In genomic region chr7:155591055-155591750, GRCh38 we compare ENCODE assay signal across 11 cellular contexts. TPM values are rescaled to one million over a fixed set of nuclear protein-coding genes. Genes with fewer than 3 reads are reported as not detected.
DNase-seq lines count a peak whose midpoint lies in the region; TF ChIP-seq lines count a peak whose summit lies in the region.
"Had no signal": no experiment of that assay in that cellular context is flagged by ENCODE, and none has a peak within 500 bp of the region (broad histone marks: within the 10 kb centered on the region; RNA-seq: fewer than 3 reads in every experiment).

No MANE protein-coding gene starts in this region.

- no peak overlapping the region for H3K4ac ChIP-seq in neuronal stem cell (ENCODE audit: low read length)

- no peak overlapping the region for H2BK15ac ChIP-seq in neuronal stem cell (ENCODE audit: low read length)

- H3K27me3 ChIP-seq in colonic mucosa: no peaks in the 10 kb centered on the region
- H3K27me3 ChIP-seq in neuronal stem cell (ENCODE audit: control insufficient read depth in 3 of 3, insufficient read depth in 3 of 3, low read depth in 1 of 3, low read length in 3 of 3): no peaks in the 10 kb centered on the region
- H3K27me3 ChIP-seq in BE2C: no peaks in the 10 kb centered on the region
- H3K27me3 ChIP-seq: vagina had no signal

- no peak overlapping the region for H3K14ac ChIP-seq in neuronal stem cell (ENCODE audit: low read length)

- H3K9ac ChIP-seq in colonic mucosa (ENCODE audit: low read depth in 2 of 2, low read length in 2 of 2) (no peak overlapping the region), neuronal stem cell (ENCODE audit: low read depth, low read length, poor library complexity) (peak overlapping the region; percentile 33)

- H2BK12ac ChIP-seq in neuronal stem cell (ENCODE audit: low read length): no peak overlapping the region

- no CpG with 5 or more reads among the region's 14 CpGs for WGBS in neuronal stem cell (ENCODE audit: extremely low coverage in 2 of 2, insufficient read length in 2 of 2, insufficient replicate concordance in 1 of 2), 2 donors

- H3K79me1 ChIP-seq in neuronal stem cell (ENCODE audit: low read depth, low read length): no peaks in the 10 kb centered on the region

- H3K9me3 ChIP-seq in colonic mucosa (no peaks in the 10 kb centered on the region), neuronal stem cell (replicated peaks in 1 of 2; ENCODE audit: control insufficient read depth in 2 of 2, insufficient read depth in 1 of 2, low read depth in 1 of 2, low read length in 2 of 2) (peaks cover 0 to 10% of the 10 kb centered on the region in 2 donors), BE2C (no peaks in the 10 kb centered on the region)
- H3K9me3 ChIP-seq: vagina had no signal

- H2AFZ ChIP-seq in neuronal stem cell (ENCODE audit: low read length): peak overlapping the region; percentile 82

- H2BK5ac ChIP-seq in neuronal stem cell (ENCODE audit: low read length): peak overlapping the region; percentile 3

- no peak overlapping the region for H4K91ac ChIP-seq in neuronal stem cell (ENCODE audit: low read depth, low read length, poor library complexity)

- H3K23ac ChIP-seq in neuronal stem cell (ENCODE audit: low read depth, low read length, poor library complexity): no peak overlapping the region

- H2AK5ac ChIP-seq in neuronal stem cell (ENCODE audit: low read depth, low read length): peak overlapping the region; percentile 14

- no peak overlapping the region for H3K4me2 ChIP-seq in neuronal stem cell (ENCODE audit: insufficient read depth, low read length, poor library complexity, severe bottlenecking)

- intact Hi-C loops in colonic mucosa (cut with DNase I): loop anchor here (10.0 kb wide), 1 partner anchor 174 kb away; no protein-coding TSS in a partner anchor

- peak overlapping the region; percentile 15 for H3K18ac ChIP-seq in neuronal stem cell (ENCODE audit: low read length)

- no peak overlapping the region for H4K8ac ChIP-seq in neuronal stem cell (ENCODE audit: low read depth, low read length)

- H3K4me1 ChIP-seq in colonic mucosa (no peaks in the 10 kb centered on the region), neuronal stem cell (ENCODE audit: control insufficient read depth in 2 of 2, insufficient read depth in 1 of 2, low read depth in 1 of 2, low read length in 2 of 2) (peaks cover 11 to 16% of the 10 kb centered on the region in 2 donors), BE2C (peaks cover 19% of the 10 kb centered on the region)
- H3K4me1 ChIP-seq: vagina had no signal

- peak overlapping the region; percentile 30 for H3K4me3 ChIP-seq in NB4 (ENCODE audit: low read depth, low read length)
- no peak overlapping the region for H3K4me3 ChIP-seq in colonic mucosa
- no peak overlapping the region for H3K4me3 ChIP-seq in neuronal stem cell (ENCODE audit: low read length in 2 of 2)
- H3K4me3 ChIP-seq in BE2C (ENCODE audit: low read depth, low read length): no peak overlapping the region
- H3K4me3 ChIP-seq: vagina had no signal

- H3K27ac ChIP-seq in colonic mucosa (no peak overlapping the region), neuronal stem cell (replicated peaks; ENCODE audit: low read length) (no peak overlapping the region)
- H3K27ac ChIP-seq: vagina had no signal

- DNase-seq in H4 (ENCODE audit: low spot score): peak; percentile 63
- DNase-seq in NB4 (ENCODE audit: low read depth): peak; percentile 75
- peak; percentile 63 for DNase-seq in colonic mucosa
- DNase-seq in neuronal stem cell (ENCODE audit: low spot score): no peak
- no peak for DNase-seq in BE2C
- DNase-seq in AML-193 (lab: John Stamatoyannopoulos, UW): no peak
- DNase-seq in nucleus accumbens (lab: John Stamatoyannopoulos, UW): no peak
- DNase-seq: activated naive CD4-positive, alpha-beta T cell treated with Interleukin-2 at 50 U/mL for 16 hours; CD8-positive, alpha-beta memory T cell; stimulated activated CD4-positive, alpha-beta T cell treated with anti-CD3 and anti-CD28 coated beads, Interleukin-4, amount 100 ng/mL, for 1 hour had no signal

- no peak for TF ChIP-seq CTCF in NB4 (IDR thresholded peaks at IDR 0.05; ENCODE audit: low read depth, low read length)
- TF ChIP-seq CTCF in colonic mucosa (IDR thresholded peaks at IDR 0.05): no peak
- no peak for TF ChIP-seq CTCF in BE2C (IDR thresholded peaks at IDR 0.05; ENCODE audit: low read depth, low read length)

- TF ChIP-seq POLR2A in NB4 (IDR thresholded peaks at IDR 0.05; ENCODE audit: extremely low read depth, insufficient read length): no peak

- H2BK120ac ChIP-seq in neuronal stem cell (ENCODE audit: low read depth, low read length): no peak overlapping the region

- H3K36me3 ChIP-seq in colonic mucosa: no peaks in the 10 kb centered on the region
- no peaks in the 10 kb centered on the region for H3K36me3 ChIP-seq in neuronal stem cell (replicated peaks in 1 of 2; ENCODE audit: control insufficient read depth in 2 of 2, insufficient read depth in 2 of 2, low read length in 2 of 2)
- no peaks in the 10 kb centered on the region for H3K36me3 ChIP-seq in BE2C
- H3K36me3 ChIP-seq: vagina had no signal

RNA-seq across cellular contexts. Expression of gene CNPY1, which starts 44.8 kb away (rescaled TPM):
- 0.08 TPM in 1 of 2 replicates, not detected in the other for total RNA-seq in H4 (2014; rRNA removed; shearing (Covaris generic))
- not detected for total RNA-seq in colonic mucosa
- polyA plus RNA-seq in neuronal stem cell (2013, experiment 1 of 2): not detected
- polyA plus RNA-seq in neuronal stem cell (2013, experiment 2 of 2): not detected
- polyA plus RNA-seq in BE2C (2012; ENCODE audit: insufficient read depth, insufficient read length, low read depth): not detected
- total RNA-seq: CD8-positive, alpha-beta memory T cell; vagina had no signal
- polyA plus RNA-seq: CD8-positive, alpha-beta memory T cell had no signal

RNA-seq across cellular contexts. Expression of gene RBM33, which starts 53.3 kb away (rescaled TPM):
- 6.8 and 10.6 TPM in 2 replicates for total RNA-seq in H4 (2014; rRNA removed; shearing (Covaris generic))
- total RNA-seq in colonic mucosa: 10 to 100 TPM; 56.9 to 60.2 TPM
- polyA plus RNA-seq in neuronal stem cell (2013, experiment 1 of 2): 39.8 TPM
- polyA plus RNA-seq in neuronal stem cell (2013, experiment 2 of 2): 40.0 TPM
- polyA plus RNA-seq in BE2C (2012; ENCODE audit: insufficient read depth, insufficient read length, low read depth): 39.0 TPM

Comparison
In these comparisons a context has a peak if more than half of its experiments do, and no peak if none do; other contexts are left out.
1. DNase-seq: peak in H4 (single experiment), NB4 (single experiment) and colonic mucosa (single experiment); none in neuronal stem cell (single experiment), BE2C (single experiment), AML-193 (0 of 2) and nucleus accumbens (0 of 56).